22 cellular contexts compared by ENCODE assay signal in genomic region chr6:150940951-150941350, GRCh38.
DNase-seq lines count a peak whose midpoint lies in the region; ATAC-seq and TF ChIP-seq lines count a peak whose summit lies in the region.
"Had no signal": no experiment of that assay in that cellular context is flagged by ENCODE, and none has a peak within 500 bp of the region (broad histone marks: within the 10 kb centered on the region; RNA-seq: fewer than 3 reads in every experiment).

No MANE protein-coding gene starts in this region.

- CTCF ChIA-PET in activated naive CD4-positive, alpha-beta T cell treated with anti-CD3 and anti-CD28 coated beads, Interleukin-2, amount 10 ng/mL, durations not matched to agents 7 days and 5 days (lab: Charles Lee) = no interaction called here
- CTCF ChIA-PET in activated CD4-positive, alpha-beta T cell treated with anti-CD3 and anti-CD28 coated beads, Interleukin-2, amount 10 ng/mL, durations not matched to agents 7 days and 5 days (lab: Charles Lee) = no interaction called here

- WGBS in adrenal gland, 4 donors = 50 to 64% (median 58%) methylated on average over 8 of the region's 8 CpGs
- 73% methylated on average over 8 of the region's 8 CpGs for WGBS in right cardiac atrium

- H3K4me1 ChIP-seq in adrenal gland (replicated peaks in 1 of 2) (no peaks in the 10 kb centered on the region), thoracic aorta (ENCODE audit: control insufficient read depth in 1 of 2, low read depth in 2 of 2) (no peaks in the 10 kb centered on the region), right cardiac atrium (ENCODE audit: control insufficient read depth, insufficient read depth, low read length) (no peaks in the 10 kb centered on the region)
- H3K4me1 ChIP-seq: neural progenitor cell, psoas muscle had no signal

- no peaks in the 10 kb centered on the region for H3K9me3 ChIP-seq in adrenal gland (replicated peaks in 1 of 3)
- H3K9me3 ChIP-seq in thoracic aorta = no peaks in the 10 kb centered on the region
- no peaks in the 10 kb centered on the region for H3K9me3 ChIP-seq in right cardiac atrium (ENCODE audit: control insufficient read depth, low read length)
- H3K9me3 ChIP-seq: psoas muscle had no signal

- H3K27ac ChIP-seq in adrenal gland = no peak overlapping the region
- no peak overlapping the region for H3K27ac ChIP-seq in thoracic aorta
- H3K27ac ChIP-seq in right cardiac atrium (ENCODE audit: low read length) = no peak overlapping the region
- H3K27ac ChIP-seq: hepatocyte, neural progenitor cell, psoas muscle had no signal

- POLR2A ChIA-PET in activated CD4-positive, alpha-beta T cell treated with anti-CD3 and anti-CD28 coated beads, Interleukin-2, amount 10 ng/mL, durations not matched to agents 7 days and 5 days (lab: Charles Lee) = no interaction called here

- no peak overlapping the region for H3K4me3 Mint-ChIP-seq in activated naive CD4-positive, alpha-beta T cell treated with anti-CD3 and anti-CD28 coated beads, Interleukin-2, amount 10 ng/mL, durations not matched to agents 7 days and 5 days
- no peak overlapping the region for H3K4me3 Mint-ChIP-seq in activated CD4-positive, alpha-beta T cell treated with anti-CD3 and anti-CD28 coated beads, Interleukin-2, amount 10 ng/mL, durations not matched to agents 7 days and 5 days
- H3K4me3 Mint-ChIP-seq: activated naive CD8-positive, alpha-beta T cell treated with anti-CD3 and anti-CD28 coated beads for 36 hours; activated T-cell treated with anti-CD3 and anti-CD28 coated beads, Interleukin-2, amount 50 U/mL, for 24 hours; neural progenitor cell; T-cell had no signal

- peak overlapping the region; percentile 28 for H3K27ac Mint-ChIP-seq in activated naive CD4-positive, alpha-beta T cell treated with anti-CD3 and anti-CD28 coated beads, Interleukin-2, amount 10 ng/mL, durations not matched to agents 7 days and 5 days
- H3K27ac Mint-ChIP-seq in activated CD4-positive, alpha-beta T cell treated with anti-CD3 and anti-CD28 coated beads, Interleukin-2, amount 10 ng/mL, durations not matched to agents 7 days and 5 days = no peak overlapping the region
- H3K27ac Mint-ChIP-seq: activated naive CD8-positive, alpha-beta T cell treated with anti-CD3 and anti-CD28 coated beads for 36 hours; activated T-cell treated with anti-CD3 and anti-CD28 coated beads, Interleukin-2, amount 50 U/mL, for 24 hours; neural progenitor cell; T-cell had no signal

- H3K4me3 ChIP-seq in adrenal gland = no peak overlapping the region
- no peak overlapping the region for H3K4me3 ChIP-seq in fibroblast of the aortic adventitia (ENCODE audit: low read depth, low read length)
- no peak overlapping the region for H3K4me3 ChIP-seq in thoracic aorta
- no peak overlapping the region for H3K4me3 ChIP-seq in right cardiac atrium (ENCODE audit: low read length)
- H3K4me3 ChIP-seq: hepatocyte, neural progenitor cell, psoas muscle, smooth muscle cell had no signal

- H3K36me3 ChIP-seq in adrenal gland (replicated peaks in 1 of 2) (no peaks in the 10 kb centered on the region), thoracic aorta (peaks cover 11% of the 10 kb centered on the region)
- H3K36me3 ChIP-seq: neural progenitor cell had no signal

- peaks cover 35% of the 10 kb centered on the region for H3K36me3 Mint-ChIP-seq in activated naive CD4-positive, alpha-beta T cell treated with anti-CD3 and anti-CD28 coated beads, Interleukin-2, amount 10 ng/mL, durations not matched to agents 7 days and 5 days
- H3K36me3 Mint-ChIP-seq in activated CD4-positive, alpha-beta T cell treated with anti-CD3 and anti-CD28 coated beads, Interleukin-2, amount 10 ng/mL, durations not matched to agents 7 days and 5 days (ENCODE audit: low read depth) = peaks cover 16% of the 10 kb centered on the region

- no peak for TF ChIP-seq CTCF in adrenal gland (IDR thresholded peaks at IDR 0.05)
- TF ChIP-seq CTCF in fibroblast of the aortic adventitia (IDR thresholded peaks at IDR 0.05; ENCODE audit: insufficient read depth, low read length) = no peak
- no peak for TF ChIP-seq CTCF in thoracic aorta (IDR thresholded peaks at IDR 0.05)

- no peaks in the 10 kb centered on the region for H3K9me3 Mint-ChIP-seq in activated naive CD4-positive, alpha-beta T cell treated with anti-CD3 and anti-CD28 coated beads, Interleukin-2, amount 10 ng/mL, durations not matched to agents 7 days and 5 days
- no peaks in the 10 kb centered on the region for H3K9me3 Mint-ChIP-seq in activated CD4-positive, alpha-beta T cell treated with anti-CD3 and anti-CD28 coated beads, Interleukin-2, amount 10 ng/mL, durations not matched to agents 7 days and 5 days
- H3K9me3 Mint-ChIP-seq: activated naive CD8-positive, alpha-beta T cell treated with anti-CD3 and anti-CD28 coated beads for 36 hours; activated T-cell treated with anti-CD3 and anti-CD28 coated beads, Interleukin-2, amount 50 U/mL, for 24 hours; neural progenitor cell; T-cell had no signal

- H3K27me3 Mint-ChIP-seq in activated naive CD4-positive, alpha-beta T cell treated with anti-CD3 and anti-CD28 coated beads, Interleukin-2, amount 10 ng/mL, durations not matched to agents 7 days and 5 days = no peaks in the 10 kb centered on the region
- no peaks in the 10 kb centered on the region for H3K27me3 Mint-ChIP-seq in activated CD4-positive, alpha-beta T cell treated with anti-CD3 and anti-CD28 coated beads, Interleukin-2, amount 10 ng/mL, durations not matched to agents 7 days and 5 days
- H3K27me3 Mint-ChIP-seq: activated naive CD8-positive, alpha-beta T cell treated with anti-CD3 and anti-CD28 coated beads for 36 hours; activated T-cell treated with anti-CD3 and anti-CD28 coated beads, Interleukin-2, amount 50 U/mL, for 24 hours; T-cell had no signal

- no peaks in the 10 kb centered on the region for H3K4me1 Mint-ChIP-seq in activated naive CD4-positive, alpha-beta T cell treated with anti-CD3 and anti-CD28 coated beads, Interleukin-2, amount 10 ng/mL, durations not matched to agents 7 days and 5 days
- no peaks in the 10 kb centered on the region for H3K4me1 Mint-ChIP-seq in activated CD4-positive, alpha-beta T cell treated with anti-CD3 and anti-CD28 coated beads, Interleukin-2, amount 10 ng/mL, durations not matched to agents 7 days and 5 days
- H3K4me1 Mint-ChIP-seq: activated naive CD8-positive, alpha-beta T cell treated with anti-CD3 and anti-CD28 coated beads for 36 hours; T-cell had no signal

- no peak for DNase-seq in activated naive CD4-positive, alpha-beta T cell treated with anti-CD3 and anti-CD28 coated beads, Interleukin-2, amount 10 ng/mL, durations not matched to agents 7 days and 5 days
- no peak for DNase-seq in activated naive CD4-positive, alpha-beta T cell treated with anti-CD3 and anti-CD28 coated beads, Interleukin-2, amount 50 U/mL, for 16 hours
- peak in 5 of 7 donors; percentile 17 to 74 (median 26) for DNase-seq in adrenal gland
- DNase-seq in fibroblast of the aortic adventitia (ENCODE audit: low read depth) = peak; percentile 77
- DNase-seq in thoracic aorta (ENCODE audit: low spot score) = no peak
- no peak for DNase-seq in right cardiac atrium
- no peak for DNase-seq in activated CD4-positive, alpha-beta T cell treated with anti-CD3 and anti-CD28 coated beads, Interleukin-2, amount 10 ng/mL, durations not matched to agents 7 days and 5 days
- DNase-seq: activated naive CD8-positive, alpha-beta T cell treated with anti-CD3 and anti-CD28 coated beads for 36 hours; activated T-cell treated with anti-CD3 and anti-CD28 coated beads, Interleukin-2, amount 50 U/mL, for 24 hours; islet precursor cell; Karpas-422; NCI-H1092; NCI-H524; psoas muscle; T-cell; trophoblast cell had no signal

- no peak for TF ChIP-seq POLR2A in adrenal gland (IDR thresholded peaks at IDR 0.05)

- H3K27me3 ChIP-seq in adrenal gland (no peaks in the 10 kb centered on the region), thoracic aorta (replicated peaks; ENCODE audit: insufficient read depth) (no peaks in the 10 kb centered on the region), right cardiac atrium (ENCODE audit: control insufficient read depth, insufficient read depth) (no peaks in the 10 kb centered on the region)
- H3K27me3 ChIP-seq: hepatocyte, neural progenitor cell had no signal

- ATAC-seq in thoracic aorta (ENCODE audit: insufficient number of reproducible peaks, low FRiP score, low read depth) (peak; percentile 38), right cardiac atrium (no peak), GM21515 (IDR thresholded peaks at IDR 0.05; ENCODE audit: unreplicated experiment) (no peak)
- ATAC-seq: esophagus mucosa, psoas muscle, Right ventricle myocardium inferior, T-cell had no signal

- intact Hi-C loops in adrenal gland (cut with DNase I) = no loop called here
- intact Hi-C loops in right cardiac atrium (cut with DNase I) = no loop called here

Comparison
In these comparisons a context has a peak if more than half of its experiments do, and no peak if none do; other contexts are left out.
1. DNase-seq: peak in adrenal gland (5 of 7) and fibroblast of the aortic adventitia (single experiment); none in activated naive CD4-positive, alpha-beta T cell treated with anti-CD3 and anti-CD28 coated beads, Interleukin-2, amount 10 ng/mL, durations not matched to agents 7 days and 5 days (single experiment), activated naive CD4-positive, alpha-beta T cell treated with anti-CD3 and anti-CD28 coated beads, Interleukin-2, amount 50 U/mL, for 16 hours (single experiment), thoracic aorta (single experiment), right cardiac atrium (0 of 3) and activated CD4-positive, alpha-beta T cell treated with anti-CD3 and anti-CD28 coated beads, Interleukin-2, amount 10 ng/mL, durations not matched to agents 7 days and 5 days (single experiment).